1 cellular context compared by ENCODE assay signal in the genomic region with DNA sequence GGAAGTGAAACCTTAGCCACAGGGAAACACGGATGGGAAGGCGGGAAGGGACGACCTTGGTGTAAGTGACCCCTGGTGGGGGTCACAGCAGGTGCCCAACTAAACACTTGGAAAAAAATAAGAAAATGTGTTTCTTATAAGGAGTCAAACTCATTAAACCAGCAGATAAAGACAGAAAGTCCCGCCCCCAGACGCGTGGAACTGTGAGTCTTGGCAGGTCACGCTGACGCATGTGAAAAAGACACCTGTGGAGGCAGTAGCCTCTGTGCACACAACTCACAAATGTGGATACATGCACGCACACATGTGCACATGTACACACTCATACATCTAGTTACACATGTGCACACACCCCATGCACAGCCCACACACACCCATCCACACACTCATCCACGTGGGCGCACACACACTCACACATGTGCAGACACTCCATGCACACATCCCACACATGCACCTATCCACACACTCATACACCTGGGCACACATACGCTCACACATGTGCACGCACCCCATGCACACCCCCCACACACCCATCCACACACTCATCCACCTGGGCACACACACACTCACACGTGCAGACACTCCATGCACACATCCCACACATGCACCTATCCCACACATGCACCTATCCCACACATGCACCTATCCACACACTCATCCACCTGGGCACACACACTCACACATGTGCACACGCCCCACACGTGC.
TF ChIP-seq lines count a peak whose summit lies in the region.

No MANE protein-coding gene starts in this region.

TF ChIP-seq in IMR-90, 13 proteins besides CTCF, POLR2A, EP300 and RAD21:
- TF ChIP-seq FOS (IDR thresholded peaks at IDR 0.05; ENCODE audit: low read depth, low read length) = no peak
- TF ChIP-seq NFE2L2 (IDR thresholded peaks at IDR 0.05; ENCODE audit: low read depth, low read length) = no peak
- TF ChIP-seq BHLHE40 (IDR thresholded peaks at IDR 0.05; ENCODE audit: low read depth, low read length) = no peak
- TF ChIP-seq RCOR1 (IDR thresholded peaks at IDR 0.05; ENCODE audit: insufficient replicate concordance, low read length) = no peak
- TF ChIP-seq CHD1 (IDR thresholded peaks at IDR 0.05; ENCODE audit: low read depth, low read length) = no peak
- no peak for TF ChIP-seq RFX5 (IDR thresholded peaks at IDR 0.05; ENCODE audit: low read depth, low read length)
- TF ChIP-seq, protein P1, sequence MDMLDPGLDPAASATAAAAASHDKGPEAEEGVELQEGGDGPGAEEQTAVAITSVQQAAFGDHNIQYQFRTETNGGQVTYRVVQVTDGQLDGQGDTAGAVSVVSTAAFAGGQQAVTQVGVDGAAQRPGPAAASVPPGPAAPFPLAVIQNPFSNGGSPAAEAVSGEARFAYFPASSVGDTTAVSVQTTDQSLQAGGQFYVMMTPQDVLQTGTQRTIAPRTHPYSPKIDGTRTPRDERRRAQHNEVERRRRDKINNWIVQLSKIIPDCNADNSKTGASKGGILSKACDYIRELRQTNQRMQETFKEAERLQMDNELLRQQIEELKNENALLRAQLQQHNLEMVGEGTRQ (IDR thresholded peaks at IDR 0.05; ENCODE audit: low read depth, low read length) = no peak
- TF ChIP-seq MAZ (IDR thresholded peaks at IDR 0.05; ENCODE audit: borderline replicate concordance, low read depth, low read length) = no peak
- no peak for TF ChIP-seq MAFK (IDR thresholded peaks at IDR 0.05; ENCODE audit: low read depth, low read length)
- TF ChIP-seq MXI1 (IDR thresholded peaks at IDR 0.05; ENCODE audit: borderline replicate concordance, low read depth, low read length) = no peak
- TF ChIP-seq CEBPB (IDR thresholded peaks at IDR 0.05; ENCODE audit: low read depth, low read length) = no peak
